Comparison of ENCODE assay signal across 14 cellular contexts in the genomic region with DNA sequence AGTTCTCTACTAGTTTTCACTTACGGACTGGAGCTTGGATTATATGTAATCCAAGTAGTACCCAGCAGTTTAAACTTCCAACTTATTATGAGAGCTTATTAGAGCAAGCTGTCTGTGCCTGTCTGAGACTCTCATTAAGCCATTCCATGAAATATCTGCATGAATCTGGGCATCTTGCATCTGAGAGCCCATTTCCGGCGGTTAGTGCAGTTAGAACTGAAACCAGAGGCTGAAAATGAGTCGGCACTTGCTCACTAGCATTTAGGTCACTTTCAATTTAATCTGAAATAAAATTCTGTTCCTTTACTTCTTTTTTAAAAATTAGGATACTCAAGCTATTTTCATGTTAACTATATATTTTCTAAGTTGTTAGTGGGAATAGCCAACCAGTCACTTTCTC.
DNase-seq lines count a peak whose midpoint lies in the region; ATAC-seq and TF ChIP-seq lines count a peak whose summit lies in the region.
"Had no signal": no experiment of that assay in that cellular context is flagged by ENCODE, and none has a peak within 500 bp of the region (broad histone marks: within the 10 kb centered on the region; RNA-seq: fewer than 3 reads in every experiment).

No MANE protein-coding gene starts in this region.

- no peaks in the 10 kb centered on the region for H3K36me3 ChIP-seq in OCI-LY7 (ENCODE audit: insufficient read depth, low read length)
- no peaks in the 10 kb centered on the region for H3K36me3 ChIP-seq in skeletal muscle satellite cell (ENCODE audit: insufficient read depth, low read length)
- H3K36me3 ChIP-seq: BLaER1 treated with 17β-estradiol and CSF1 and Interleukin-3, amounts not matched to agents 10 nM and 100 nM; SJSA1 had no signal

- H3K27ac ChIP-seq in OCI-LY7 (ENCODE audit: low read depth, low read length, poor library complexity, severe bottlenecking): no peak overlapping the region
- H3K27ac ChIP-seq: BLaER1 treated with 17β-estradiol and CSF1 and Interleukin-3, amounts not matched to agents 10 nM and 100 nM; SJSA1 had no signal

- intact Hi-C loops in OCI-LY7 (cut with micrococcal nuclease; ENCODE audit: unreplicated experiment): no loop called here

- H3K4me1 ChIP-seq in OCI-LY7 (ENCODE audit: insufficient read depth, low read length, poor library complexity, severe bottlenecking) (no peaks in the 10 kb centered on the region), skeletal muscle satellite cell (ENCODE audit: control insufficient read depth, insufficient read depth, low read length) (peaks cover 2% of the 10 kb centered on the region)
- H3K4me1 ChIP-seq: BLaER1 treated with 17β-estradiol and CSF1 and Interleukin-3, amounts not matched to agents 10 nM and 100 nM; SJSA1 had no signal

- H3K9ac ChIP-seq in skeletal muscle satellite cell (ENCODE audit: low read depth, low read length): no peak overlapping the region
- H3K9ac ChIP-seq: BLaER1 treated with 17β-estradiol and CSF1 and Interleukin-3, amounts not matched to agents 10 nM and 100 nM had no signal

- no peaks in the 10 kb centered on the region for H3K79me2 ChIP-seq in OCI-LY7 (ENCODE audit: insufficient read depth, low read depth, low read length)

- ATAC-seq in HG02885 (IDR thresholded peaks at IDR 0.05; ENCODE audit: poor library complexity, unreplicated experiment) (peak; percentile 56), GM21515 (IDR thresholded peaks at IDR 0.05; ENCODE audit: unreplicated experiment) (no peak), HG02678 (IDR thresholded peaks at IDR 0.05; ENCODE audit: unreplicated experiment) (no peak)

- POLR2A ChIA-PET in OCI-LY7 (lab: Charles Lee): no interaction called here

- H3K27me3 ChIP-seq in skeletal muscle satellite cell (ENCODE audit: control insufficient read depth, insufficient read depth, low read length): no peaks in the 10 kb centered on the region
- H3K27me3 ChIP-seq: BLaER1 treated with 17β-estradiol and CSF1 and Interleukin-3, amounts not matched to agents 10 nM and 100 nM had no signal

- no peaks in the 10 kb centered on the region for H4K20me1 ChIP-seq in OCI-LY7 (ENCODE audit: insufficient read depth, low read length)
- H4K20me1 ChIP-seq: BLaER1 treated with 17β-estradiol and CSF1 and Interleukin-3, amounts not matched to agents 10 nM and 100 nM had no signal

- no peak for TF ChIP-seq CTCF in GM12865 (IDR thresholded peaks at IDR 0.05; ENCODE audit: insufficient read depth, low read depth, low read length, missing control alignments)
- TF ChIP-seq CTCF in OCI-LY7 (conservative IDR thresholded peaks at IDR 0.05; ENCODE audit: low read length): no peak

- peak overlapping the region; percentile 32; the same call in 1 of the 2 replicates for H3K4me2 ChIP-seq in OCI-LY7 (ENCODE audit: low read length)
- H3K4me2 ChIP-seq in skeletal muscle satellite cell (ENCODE audit: low read length): peak overlapping the region; percentile 49
- H3K4me2 ChIP-seq: BLaER1 treated with 17β-estradiol and CSF1 and Interleukin-3, amounts not matched to agents 10 nM and 100 nM had no signal

- no TSS peak for BruUV-seq in OCI-LY7 (replicated peaks; lab: Mats Ljungman, UMichigan)

- no peaks in the 10 kb centered on the region for H3K9me3 ChIP-seq in OCI-LY7 (ENCODE audit: low read length)
- H3K9me3 ChIP-seq in skeletal muscle satellite cell (replicated peaks; ENCODE audit: low read length): no peaks in the 10 kb centered on the region
- H3K9me3 ChIP-seq: BLaER1 treated with 17β-estradiol and CSF1 and Interleukin-3, amounts not matched to agents 10 nM and 100 nM; SJSA1 had no signal

- DNase-seq in GM12865 (ENCODE audit: low read depth) (peak; percentile 26), OCI-LY7 (ENCODE audit: low spot score) (peak; percentile 3), epidermal melanocyte (ENCODE audit: insufficient read length, low spot score) (no peak)
- DNase-seq: DMS 273 treated with DMSO at 0.1 percent for 48 hours, H7, NCI-H1092, NCI-H1694 treated with DMSO at 0.1 percent for 48 hours, T-helper 9 cell had no signal

- H3K4me3 ChIP-seq in GM12865 (ENCODE audit: low read depth, low read length) (no peak overlapping the region), OCI-LY7 (ENCODE audit: low read depth, low read length, poor library complexity, severe bottlenecking) (no peak overlapping the region), skeletal muscle satellite cell (ENCODE audit: low read length) (no peak overlapping the region)
- H3K4me3 ChIP-seq: BLaER1 treated with 17β-estradiol and CSF1 and Interleukin-3, amounts not matched to agents 10 nM and 100 nM; SJSA1 had no signal

- no peak overlapping the region for H2AFZ ChIP-seq in OCI-LY7 (ENCODE audit: low read length)

- no peaks in the 10 kb centered on the region for H3K9me2 ChIP-seq in OCI-LY7 (ENCODE audit: insufficient read depth, low read length)

- CTCF ChIA-PET in OCI-LY7 (lab: Charles Lee; ENCODE audit: unreplicated experiment): no interaction called here
